ENCODE assay signal across 1 cellular context in the genomic region with DNA sequence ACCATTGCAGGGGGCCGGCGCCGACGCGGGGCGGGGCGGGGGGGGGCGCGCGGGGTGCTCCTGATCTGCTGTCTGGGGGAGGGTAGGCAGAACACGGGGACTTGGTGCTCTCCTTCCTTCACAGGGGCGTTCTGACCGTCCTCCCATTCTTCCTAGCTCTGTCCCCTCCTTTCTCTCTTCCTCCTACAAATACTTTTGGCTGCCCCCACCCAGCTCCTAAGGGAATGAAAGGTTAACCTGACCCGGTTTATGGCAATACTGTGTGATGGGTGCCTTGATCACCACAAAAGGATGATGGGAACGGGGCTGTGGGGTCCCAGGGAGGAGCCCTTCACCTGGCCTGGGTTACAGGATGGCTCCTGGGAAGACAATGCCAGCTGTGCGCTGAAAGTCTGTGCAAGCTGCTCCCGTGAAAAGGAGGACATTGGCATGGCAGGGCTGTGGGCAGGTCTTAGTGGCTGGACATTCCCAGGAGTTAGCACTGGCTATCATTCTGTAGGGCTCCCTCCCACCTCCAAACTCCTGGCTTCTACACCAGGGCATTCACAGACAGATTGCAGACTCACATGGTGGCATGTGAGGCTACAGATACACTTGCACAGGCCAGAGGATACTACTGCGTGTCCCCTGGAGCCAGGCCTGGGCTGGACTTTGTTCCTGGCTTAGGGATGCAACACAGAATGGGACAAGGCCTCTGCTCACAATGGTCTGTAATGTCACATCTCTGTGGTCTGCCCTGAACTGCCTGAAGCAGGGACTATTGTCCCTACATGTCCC.
TF ChIP-seq lines count a peak whose summit lies in the region.

No MANE protein-coding gene starts in this region.

TF ChIP-seq in HepG2, 621 proteins besides CTCF, POLR2A, EP300 and RAD21 (continued from another document and continues in another):
- TF ChIP-seq, protein P1, sequence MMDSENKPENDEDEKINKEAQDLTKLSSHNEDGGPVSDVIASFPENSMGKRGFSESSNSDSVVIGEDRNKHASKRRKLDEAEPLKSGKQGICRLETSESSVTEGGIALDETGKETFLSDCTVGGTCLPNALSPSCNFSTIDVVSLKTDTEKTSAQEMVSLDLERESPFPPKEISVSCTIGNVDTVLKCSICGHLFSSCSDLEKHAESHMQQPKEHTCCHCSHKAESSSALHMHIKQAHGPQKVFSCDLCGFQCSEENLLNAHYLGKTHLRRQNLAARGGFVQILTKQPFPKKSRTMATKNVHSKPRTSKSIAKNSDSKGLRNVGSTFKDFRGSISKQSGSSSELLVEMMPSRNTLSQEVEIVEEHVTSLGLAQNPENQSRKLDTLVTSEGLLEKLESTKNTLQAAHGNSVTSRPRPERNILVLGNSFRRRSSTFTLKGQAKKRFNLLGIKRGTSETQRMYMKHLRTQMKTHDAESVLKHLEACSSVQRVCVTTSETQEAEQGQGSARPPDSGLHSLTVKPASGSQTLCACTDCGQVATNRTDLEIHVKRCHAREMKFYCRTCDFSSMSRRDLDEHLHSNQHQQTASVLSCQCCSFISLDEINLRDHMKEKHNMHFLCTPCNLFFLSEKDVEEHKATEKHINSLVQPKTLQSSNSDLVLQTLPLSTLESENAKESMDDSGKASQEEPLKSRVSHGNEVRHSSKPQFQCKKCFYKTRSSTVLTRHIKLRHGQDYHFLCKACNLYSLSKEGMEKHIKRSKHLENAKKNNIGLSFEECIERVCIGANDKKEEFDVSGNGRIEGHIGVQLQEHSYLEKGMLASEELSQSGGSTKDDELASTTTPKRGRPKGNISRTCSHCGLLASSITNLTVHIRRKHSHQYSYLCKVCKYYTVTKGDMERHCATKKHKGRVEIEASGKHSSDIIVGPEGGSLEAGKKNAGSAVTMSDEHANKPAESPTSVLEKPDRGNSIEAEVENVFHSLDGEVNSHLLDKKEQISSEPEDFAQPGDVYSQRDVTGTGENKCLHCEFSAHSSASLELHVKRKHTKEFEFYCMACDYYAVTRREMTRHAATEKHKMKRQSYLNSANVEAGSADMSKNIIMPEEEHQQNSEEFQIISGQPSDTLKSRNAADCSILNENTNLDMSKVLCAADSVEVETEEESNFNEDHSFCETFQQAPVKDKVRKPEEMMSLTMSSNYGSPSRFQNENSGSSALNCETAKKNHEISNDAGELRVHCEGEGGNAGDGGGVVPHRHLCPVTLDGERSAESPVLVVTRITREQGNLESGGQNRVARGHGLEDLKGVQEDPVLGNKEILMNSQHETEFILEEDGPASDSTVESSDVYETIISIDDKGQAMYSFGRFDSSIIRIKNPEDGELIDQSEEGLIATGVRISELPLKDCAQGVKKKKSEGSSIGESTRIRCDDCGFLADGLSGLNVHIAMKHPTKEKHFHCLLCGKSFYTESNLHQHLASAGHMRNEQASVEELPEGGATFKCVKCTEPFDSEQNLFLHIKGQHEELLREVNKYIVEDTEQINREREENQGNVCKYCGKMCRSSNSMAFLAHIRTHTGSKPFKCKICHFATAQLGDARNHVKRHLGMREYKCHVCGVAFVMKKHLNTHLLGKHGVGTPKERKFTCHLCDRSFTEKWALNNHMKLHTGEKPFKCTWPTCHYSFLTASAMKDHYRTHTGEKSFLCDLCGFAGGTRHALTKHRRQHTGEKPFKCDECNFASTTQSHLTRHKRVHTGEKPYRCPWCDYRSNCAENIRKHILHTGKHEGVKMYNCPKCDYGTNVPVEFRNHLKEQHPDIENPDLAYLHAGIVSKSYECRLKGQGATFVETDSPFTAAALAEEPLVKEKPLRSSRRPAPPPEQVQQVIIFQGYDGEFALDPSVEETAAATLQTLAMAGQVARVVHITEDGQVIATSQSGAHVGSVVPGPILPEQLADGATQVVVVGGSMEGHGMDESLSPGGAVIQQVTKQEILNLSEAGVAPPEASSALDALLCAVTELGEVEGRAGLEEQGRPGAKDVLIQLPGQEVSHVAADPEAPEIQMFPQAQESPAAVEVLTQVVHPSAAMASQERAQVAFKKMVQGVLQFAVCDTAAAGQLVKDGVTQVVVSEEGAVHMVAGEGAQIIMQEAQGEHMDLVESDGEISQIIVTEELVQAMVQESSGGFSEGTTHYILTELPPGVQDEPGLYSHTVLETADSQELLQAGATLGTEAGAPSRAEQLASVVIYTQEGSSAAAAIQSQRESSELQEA (CRISPR knock-in tag; IDR thresholded peaks at IDR 0.05; ENCODE audit: not compliant biosample characterization): peak; percentile 12
- TF ChIP-seq TBP (CRISPR knock-in tag; IDR thresholded peaks at IDR 0.05): no peak
- peak; percentile 60 for TF ChIP-seq ZNF883 (CRISPR knock-in tag; IDR thresholded peaks at IDR 0.05; ENCODE audit: not compliant biosample characterization)
- TF ChIP-seq CENPT (CRISPR knock-in tag; IDR thresholded peaks at IDR 0.05; ENCODE audit: low read depth): peak; percentile 17; the same call in 1 of the 2 replicates
- TF ChIP-seq HOXD1 (CRISPR knock-in tag; IDR thresholded peaks at IDR 0.05): peak; percentile 44; the same call in 1 of the 2 replicates
- TF ChIP-seq TEAD3 (CRISPR knock-in tag; optimal IDR thresholded peaks at IDR 0.05; ENCODE audit: borderline replicate concordance): peak; percentile 41
- TF ChIP-seq ZNF354B (CRISPR knock-in tag; IDR thresholded peaks at IDR 0.05): 0 out of 2 replicates have a peak, but pooled peaks have one; percentile 67
- TF ChIP-seq THAP11 (CRISPR knock-in tag; IDR thresholded peaks at IDR 0.05): no peak
- TF ChIP-seq ZKSCAN5 (CRISPR knock-in tag; IDR thresholded peaks at IDR 0.05): no peak
- 0 out of 2 replicates have a peak, but pooled peaks have one; percentile 26 for TF ChIP-seq DMAP1 (CRISPR knock-in tag; IDR thresholded peaks at IDR 0.05)
- TF ChIP-seq LBX2 (CRISPR knock-in tag; IDR thresholded peaks at IDR 0.05; ENCODE audit: borderline replicate concordance): peak; percentile 57; the same call in 1 of the 2 replicates
- peak; percentile 58; the same call in 1 of the 2 replicates for TF ChIP-seq MAX (IDR thresholded peaks at IDR 0.05)
- TF ChIP-seq ZNF441 (CRISPR knock-in tag; IDR thresholded peaks at IDR 0.05; ENCODE audit: borderline replicate concordance): peak; percentile 91
- TF ChIP-seq KDM1A (CRISPR knock-in tag; IDR thresholded peaks at IDR 0.05): no peak
- TF ChIP-seq SP1 (IDR thresholded peaks at IDR 0.05): no peak
- 0 out of 2 replicates have a peak, but pooled peaks have one; percentile 13 for TF ChIP-seq SP1 (CRISPR knock-in tag; IDR thresholded peaks at IDR 0.05)
- peak; percentile 65; the same call in 1 of the 2 replicates for TF ChIP-seq ZC3H4 (CRISPR knock-in tag; IDR thresholded peaks at IDR 0.05; ENCODE audit: borderline replicate concordance)
- TF ChIP-seq ZNF333 (CRISPR knock-in tag; IDR thresholded peaks at IDR 0.05; ENCODE audit: borderline replicate concordance): peak; percentile 68; the same call in 1 of the 2 replicates
- TF ChIP-seq, protein P2, sequence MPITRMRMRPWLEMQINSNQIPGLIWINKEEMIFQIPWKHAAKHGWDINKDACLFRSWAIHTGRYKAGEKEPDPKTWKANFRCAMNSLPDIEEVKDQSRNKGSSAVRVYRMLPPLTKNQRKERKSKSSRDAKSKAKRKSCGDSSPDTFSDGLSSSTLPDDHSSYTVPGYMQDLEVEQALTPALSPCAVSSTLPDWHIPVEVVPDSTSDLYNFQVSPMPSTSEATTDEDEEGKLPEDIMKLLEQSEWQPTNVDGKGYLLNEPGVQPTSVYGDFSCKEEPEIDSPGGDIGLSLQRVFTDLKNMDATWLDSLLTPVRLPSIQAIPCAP (CRISPR knock-in tag; IDR thresholded peaks at IDR 0.05; ENCODE audit: low read depth): no peak
- peak; percentile 83; the same call in 1 of the 2 replicates for TF ChIP-seq ZNF12 (CRISPR knock-in tag; IDR thresholded peaks at IDR 0.05)
- TF ChIP-seq DR1 (CRISPR knock-in tag; IDR thresholded peaks at IDR 0.05): peak; percentile 76
- TF ChIP-seq ZNF326 (CRISPR knock-in tag; IDR thresholded peaks at IDR 0.05; ENCODE audit: borderline replicate concordance): 0 out of 2 replicates have a peak, but pooled peaks have one; percentile 30
- peak; percentile 30 for TF ChIP-seq ZNF619 (CRISPR knock-in tag; IDR thresholded peaks at IDR 0.05)
- TF ChIP-seq BRF2 (CRISPR knock-in tag; IDR thresholded peaks at IDR 0.05): peak; percentile 31; the same call in 1 of the 2 replicates
- 0 out of 2 replicates have a peak, but pooled peaks have one; percentile 69 for TF ChIP-seq ZSCAN5A (CRISPR knock-in tag; IDR thresholded peaks at IDR 0.05; ENCODE audit: borderline replicate concordance)
- TF ChIP-seq ZNF124 (CRISPR knock-in tag; IDR thresholded peaks at IDR 0.05): no peak
- TF ChIP-seq ZBED4 (CRISPR knock-in tag; IDR thresholded peaks at IDR 0.05; ENCODE audit: borderline replicate concordance): no peak; the same call in 1 of the 2 replicates
- TF ChIP-seq NFYB (CRISPR knock-in tag; IDR thresholded peaks at IDR 0.05): no peak
- TF ChIP-seq ZNF589 (CRISPR knock-in tag; conservative IDR thresholded peaks at IDR 0.05): 0 out of 2 replicates have a peak, but pooled peaks have one; percentile 31
- 0 out of 2 replicates have a peak, but pooled peaks have one; percentile 18 for TF ChIP-seq IRX3 (CRISPR knock-in tag; IDR thresholded peaks at IDR 0.05; ENCODE audit: borderline replicate concordance, low read depth)
- no peak for TF ChIP-seq ZBTB7B (CRISPR knock-in tag; IDR thresholded peaks at IDR 0.05)
- TF ChIP-seq, protein P3, sequence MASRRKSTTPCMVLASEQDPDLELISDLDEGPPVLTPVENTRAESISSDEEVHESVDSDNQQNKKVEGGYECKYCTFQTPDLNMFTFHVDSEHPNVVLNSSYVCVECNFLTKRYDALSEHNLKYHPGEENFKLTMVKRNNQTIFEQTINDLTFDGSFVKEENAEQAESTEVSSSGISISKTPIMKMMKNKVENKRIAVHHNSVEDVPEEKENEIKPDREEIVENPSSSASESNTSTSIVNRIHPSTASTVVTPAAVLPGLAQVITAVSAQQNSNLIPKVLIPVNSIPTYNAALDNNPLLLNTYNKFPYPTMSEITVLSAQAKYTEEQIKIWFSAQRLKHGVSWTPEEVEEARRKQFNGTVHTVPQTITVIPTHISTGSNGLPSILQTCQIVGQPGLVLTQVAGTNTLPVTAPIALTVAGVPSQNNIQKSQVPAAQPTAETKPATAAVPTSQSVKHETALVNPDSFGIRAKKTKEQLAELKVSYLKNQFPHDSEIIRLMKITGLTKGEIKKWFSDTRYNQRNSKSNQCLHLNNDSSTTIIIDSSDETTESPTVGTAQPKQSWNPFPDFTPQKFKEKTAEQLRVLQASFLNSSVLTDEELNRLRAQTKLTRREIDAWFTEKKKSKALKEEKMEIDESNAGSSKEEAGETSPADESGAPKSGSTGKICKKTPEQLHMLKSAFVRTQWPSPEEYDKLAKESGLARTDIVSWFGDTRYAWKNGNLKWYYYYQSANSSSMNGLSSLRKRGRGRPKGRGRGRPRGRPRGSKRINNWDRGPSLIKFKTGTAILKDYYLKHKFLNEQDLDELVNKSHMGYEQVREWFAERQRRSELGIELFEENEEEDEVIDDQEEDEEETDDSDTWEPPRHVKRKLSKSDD (CRISPR knock-in tag; IDR thresholded peaks at IDR 0.05; ENCODE audit: low read depth): peak; percentile 66; the same call in 1 of the 2 replicates
- TF ChIP-seq ZNF629 (CRISPR knock-in tag; conservative IDR thresholded peaks at IDR 0.05): no peak
- no peak for TF ChIP-seq HES4 (CRISPR knock-in tag; IDR thresholded peaks at IDR 0.05; ENCODE audit: borderline replicate concordance)
